13 cellular contexts compared by ENCODE assay signal in genomic region chr16:27463741-27464662, GRCh38.
DNase-seq lines count a peak whose midpoint lies in the region; ATAC-seq and TF ChIP-seq lines count a peak whose summit lies in the region.
"Had no signal": no experiment of that assay in that cellular context is flagged by ENCODE, and none has a peak within 500 bp of the region (broad histone marks: within the 10 kb centered on the region; RNA-seq: fewer than 3 reads in every experiment).

No MANE protein-coding gene starts in this region.

- ATAC-seq in natural killer cell: peak; percentile 67 to 80 (median 75)
- ATAC-seq: A549, HCT116 had no signal

- H3K4me1 ChIP-seq in testis: peaks cover 26% of the 10 kb centered on the region
- H3K4me1 ChIP-seq: A549 had no signal

- intact Hi-C loops in natural killer cell (cut with micrococcal nuclease) (loop anchor here (1.0 kb wide), 1 partner anchor 14 kb away; no protein-coding TSS in a partner anchor), testis (cut with DNase I; ENCODE audit: low total_unique reads) (no loop called here)

- no peak for TF ChIP-seq POLR2A in testis (IDR thresholded peaks at IDR 0.05)

- TF ChIP-seq CTCF in natural killer cell (IDR thresholded peaks at IDR 0.05): no peak
- no peak for TF ChIP-seq CTCF in testis (IDR thresholded peaks at IDR 0.05)

- no peaks in the 10 kb centered on the region for H3K9me3 ChIP-seq in testis
- no peaks in the 10 kb centered on the region for H3K9me3 ChIP-seq in MG63
- H3K9me3 ChIP-seq: A549, thyroid gland had no signal

- H3K4me3 ChIP-seq in testis: no peak overlapping the region
- H3K4me3 ChIP-seq in MG63: no peak overlapping the region
- H3K4me3 ChIP-seq: A549, thyroid gland had no signal

- H3K27ac ChIP-seq in testis: no peak overlapping the region
- H3K27ac ChIP-seq: A549, thyroid gland had no signal

- 84 to 86% methylated on average over 17 to 36 of the region's 36 CpGs for WGBS in testis, 2 donors

- peak; percentile 43 for DNase-seq in stimulated activated CD4-positive, alpha-beta T cell treated with anti-CD3 and anti-CD28 coated beads, Interleukin-15, amount 100 ng/mL, for 24 hours
- no peak for DNase-seq in stimulated activated CD4-positive, alpha-beta T cell treated with anti-CD3 and anti-CD28 coated beads, Interleukin-2, amount 100 ng/mL, for 48 hours
- DNase-seq in activated gamma-delta T cell treated with Interleukin-2 at 50 U/mL for 16 hours: peak; percentile 81
- peak; percentile 69 for DNase-seq in natural killer cell
- DNase-seq in testis: peak; percentile 38
- DNase-seq in cerebellar nuclear complex (lab: John Stamatoyannopoulos, UW): no peak
- DNase-seq in HT-29 (ENCODE audit: low spot score): no peak
- no peak for DNase-seq in MG63
- DNase-seq: DMS 273 treated with DMSO at 0.1 percent for 48 hours, T1000, thyroid gland had no signal

- no peaks in the 10 kb centered on the region for H3K27me3 Mint-ChIP-seq in natural killer cell (ENCODE audit: low read depth in 2 of 2)

- H3K27me3 ChIP-seq in testis: no peaks in the 10 kb centered on the region
- H3K27me3 ChIP-seq in MG63: no peaks in the 10 kb centered on the region
- H3K27me3 ChIP-seq: thyroid gland had no signal

- H3K27ac Mint-ChIP-seq in natural killer cell: peak overlapping the region; percentile 96

- H3K4me1 Mint-ChIP-seq in natural killer cell: peaks cover 39 to 64% of the 10 kb centered on the region in 2 donors

- H3K36me3 ChIP-seq in testis (ENCODE audit: low read depth, missing control alignments): no peaks in the 10 kb centered on the region
- peaks cover 92% of the 10 kb centered on the region for H3K36me3 ChIP-seq in MG63

- peak overlapping the region; percentile 90 for H3K4me3 Mint-ChIP-seq in natural killer cell

- no peaks in the 10 kb centered on the region for H3K9me3 Mint-ChIP-seq in natural killer cell

- peaks cover 21% of the 10 kb centered on the region for H3K36me3 Mint-ChIP-seq in natural killer cell

Comparison
In these comparisons a context has a peak if more than half of its experiments do, and no peak if none do; other contexts are left out.
1. DNase-seq: peak in stimulated activated CD4-positive, alpha-beta T cell treated with anti-CD3 and anti-CD28 coated beads, Interleukin-15, amount 100 ng/mL, for 24 hours (single experiment), activated gamma-delta T cell treated with Interleukin-2 at 50 U/mL for 16 hours (single experiment), natural killer cell (single experiment) and testis (single experiment); none in stimulated activated CD4-positive, alpha-beta T cell treated with anti-CD3 and anti-CD28 coated beads, Interleukin-2, amount 100 ng/mL, for 48 hours (0 of 2), cerebellar nuclear complex (0 of 2), HT-29 (single experiment) and MG63 (single experiment).